8 cellular contexts compared by ENCODE assay signal in the genomic region with DNA sequence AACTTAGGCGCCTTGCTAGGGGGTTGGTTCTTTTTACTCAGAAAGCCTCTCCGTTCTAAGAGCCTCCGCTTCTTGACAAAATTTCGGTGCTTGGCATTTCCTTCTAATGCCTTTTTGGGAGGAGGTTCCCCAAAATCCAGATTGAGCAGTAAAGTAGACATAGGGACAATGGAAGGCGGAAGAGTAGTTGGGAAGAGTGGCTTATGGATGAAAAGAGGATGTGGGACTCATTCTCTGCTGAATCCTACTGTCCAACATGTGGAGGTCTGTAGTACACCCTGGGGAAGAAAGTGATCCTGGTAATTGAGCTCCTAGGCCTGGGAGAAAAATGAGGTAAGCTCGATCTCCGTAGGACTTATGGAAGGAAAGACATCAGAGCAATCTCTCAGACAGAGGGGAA. TPM values are rescaled to one million over a fixed set of nuclear protein-coding genes. Genes with fewer than 3 reads are reported as not detected.
DNase-seq lines count a peak whose midpoint lies in the region; ATAC-seq and TF ChIP-seq lines count a peak whose summit lies in the region.

No MANE protein-coding gene starts in this region.

- H3K4me3 ChIP-seq in kidney epithelial cell (ENCODE audit: low read depth, low read length): peak overlapping the region; percentile 62
- H3K4me3 ChIP-seq in thymus (ENCODE audit: low read length): peak overlapping the region; percentile 76

- ATAC-seq in activated naive CD8-positive, alpha-beta T cell treated with anti-CD3 and anti-CD28 coated beads, Interleukin-2, amount 50 U/mL, for 24 hours: no peak
- ATAC-seq in HG03432 (IDR thresholded peaks at IDR 0.05; ENCODE audit: unreplicated experiment): no peak

- no peak overlapping the region for H3K4me3 Mint-ChIP-seq in T-helper 1 cell treated with Interleukin-12 subunit alpha and Interleukin-12 subunit beta and Interleukin-4 antibody, amounts not matched to agents 30 μg/mL and 1 μg/mL, for 36 hours
- H3K4me3 Mint-ChIP-seq in activated naive CD8-positive, alpha-beta T cell treated with anti-CD3 and anti-CD28 coated beads, Interleukin-2, amount 50 U/mL, for 24 hours: no peak overlapping the region

- H3K36me3 ChIP-seq in kidney epithelial cell (ENCODE audit: control insufficient read depth, insufficient read depth, low read length) (no peaks in the 10 kb centered on the region), thymus (ENCODE audit: control insufficient read depth, insufficient read depth) (peaks cover 27% of the 10 kb centered on the region)

- H3K9me3 Mint-ChIP-seq in T-helper 1 cell treated with Interleukin-12 subunit alpha and Interleukin-12 subunit beta and Interleukin-4 antibody, amounts not matched to agents 30 μg/mL and 1 μg/mL, for 36 hours: no peaks in the 10 kb centered on the region
- H3K9me3 Mint-ChIP-seq in activated naive CD8-positive, alpha-beta T cell treated with anti-CD3 and anti-CD28 coated beads, Interleukin-2, amount 50 U/mL, for 24 hours: no peaks in the 10 kb centered on the region

- H3K27me3 Mint-ChIP-seq in T-helper 1 cell treated with Interleukin-12 subunit alpha and Interleukin-12 subunit beta and Interleukin-4 antibody, amounts not matched to agents 30 μg/mL and 1 μg/mL, for 36 hours (ENCODE audit: low read depth): no peaks in the 10 kb centered on the region
- no peaks in the 10 kb centered on the region for H3K27me3 Mint-ChIP-seq in activated naive CD8-positive, alpha-beta T cell treated with anti-CD3 and anti-CD28 coated beads, Interleukin-2, amount 50 U/mL, for 24 hours

- DNase-seq in T-helper 1 cell (no peak), kidney epithelial cell (ENCODE audit: low read depth) (no peak), hepatic stellate cell (ENCODE audit: low spot score) (no peak), nucleus accumbens (lab: John Stamatoyannopoulos, UW) (no peak)
- no peak for DNase-seq in activated naive CD8-positive, alpha-beta T cell treated with anti-CD3 and anti-CD28 coated beads, Interleukin-2, amount 50 U/mL, for 24 hours

- H3K27ac Mint-ChIP-seq in T-helper 1 cell treated with Interleukin-12 subunit alpha and Interleukin-12 subunit beta and Interleukin-4 antibody, amounts not matched to agents 30 μg/mL and 1 μg/mL, for 36 hours: peak overlapping the region; percentile 99
- H3K27ac Mint-ChIP-seq in activated naive CD8-positive, alpha-beta T cell treated with anti-CD3 and anti-CD28 coated beads, Interleukin-2, amount 50 U/mL, for 24 hours: peak overlapping the region; percentile 99

- 58% methylated on average over 7 of the region's 7 CpGs for WGBS in thymus

- no peaks in the 10 kb centered on the region for H3K27me3 ChIP-seq in kidney epithelial cell (ENCODE audit: control insufficient read depth, insufficient read depth, low read length)
- H3K27me3 ChIP-seq in thymus (ENCODE audit: control insufficient read depth, insufficient read depth): no peaks in the 10 kb centered on the region

- H3K4me1 Mint-ChIP-seq in T-helper 1 cell treated with Interleukin-12 subunit alpha and Interleukin-12 subunit beta and Interleukin-4 antibody, amounts not matched to agents 30 μg/mL and 1 μg/mL, for 36 hours (ENCODE audit: low read depth): peaks cover 40% of the 10 kb centered on the region
- H3K4me1 Mint-ChIP-seq in activated naive CD8-positive, alpha-beta T cell treated with anti-CD3 and anti-CD28 coated beads, Interleukin-2, amount 50 U/mL, for 24 hours: peaks cover 21% of the 10 kb centered on the region

- TF ChIP-seq CTCF in kidney epithelial cell (IDR thresholded peaks at IDR 0.05; ENCODE audit: insufficient read depth, low read length, poor library complexity, severe bottlenecking): no peak

- H3K27ac ChIP-seq in thymus (ENCODE audit: low read depth): peak overlapping the region; percentile 21

- H3K36me3 Mint-ChIP-seq in T-helper 1 cell treated with Interleukin-12 subunit alpha and Interleukin-12 subunit beta and Interleukin-4 antibody, amounts not matched to agents 30 μg/mL and 1 μg/mL, for 36 hours (ENCODE audit: low read depth): peaks cover 28% of the 10 kb centered on the region
- H3K36me3 Mint-ChIP-seq in activated naive CD8-positive, alpha-beta T cell treated with anti-CD3 and anti-CD28 coated beads, Interleukin-2, amount 50 U/mL, for 24 hours (ENCODE audit: low read depth): peaks cover 33% of the 10 kb centered on the region

- H3K4me1 ChIP-seq in thymus (ENCODE audit: control insufficient read depth, insufficient read depth, low read length): peaks cover 33% of the 10 kb centered on the region

- H3K9me3 ChIP-seq in thymus (ENCODE audit: control insufficient read depth): no peaks in the 10 kb centered on the region

RNA-seq across cellular contexts. Expression of a gene that starts 0.8 kb away (rescaled TPM):
- total RNA-seq in kidney epithelial cell: 13.0 and 13.6 TPM in 2 replicates
- 39.4 TPM for polyA plus RNA-seq in thymus

RNA-seq across cellular contexts. Expression of a gene that starts 1.1 kb away (rescaled TPM):
- total RNA-seq in kidney epithelial cell: 17.7 and 25.1 TPM in 2 replicates
- 12.0 TPM for polyA plus RNA-seq in thymus

RNA-seq across cellular contexts. Expression of a gene that starts 13.4 kb away (rescaled TPM):
- 42.5 and 62.2 TPM in 2 replicates for total RNA-seq in kidney epithelial cell
- polyA plus RNA-seq in thymus: 59.0 TPM

RNA-seq across cellular contexts. Expression of a gene that starts 22.1 kb away (rescaled TPM):
- 24.5 and 29.5 TPM in 2 replicates for total RNA-seq in kidney epithelial cell
- polyA plus RNA-seq in thymus: 75.0 TPM

RNA-seq across cellular contexts. Expression of a gene that starts 24.0 kb away (rescaled TPM):
- total RNA-seq in kidney epithelial cell: 271 and 296 TPM in 2 replicates
- 116 TPM for polyA plus RNA-seq in thymus
